1 cellular context compared by ENCODE assay signal in the genomic region with DNA sequence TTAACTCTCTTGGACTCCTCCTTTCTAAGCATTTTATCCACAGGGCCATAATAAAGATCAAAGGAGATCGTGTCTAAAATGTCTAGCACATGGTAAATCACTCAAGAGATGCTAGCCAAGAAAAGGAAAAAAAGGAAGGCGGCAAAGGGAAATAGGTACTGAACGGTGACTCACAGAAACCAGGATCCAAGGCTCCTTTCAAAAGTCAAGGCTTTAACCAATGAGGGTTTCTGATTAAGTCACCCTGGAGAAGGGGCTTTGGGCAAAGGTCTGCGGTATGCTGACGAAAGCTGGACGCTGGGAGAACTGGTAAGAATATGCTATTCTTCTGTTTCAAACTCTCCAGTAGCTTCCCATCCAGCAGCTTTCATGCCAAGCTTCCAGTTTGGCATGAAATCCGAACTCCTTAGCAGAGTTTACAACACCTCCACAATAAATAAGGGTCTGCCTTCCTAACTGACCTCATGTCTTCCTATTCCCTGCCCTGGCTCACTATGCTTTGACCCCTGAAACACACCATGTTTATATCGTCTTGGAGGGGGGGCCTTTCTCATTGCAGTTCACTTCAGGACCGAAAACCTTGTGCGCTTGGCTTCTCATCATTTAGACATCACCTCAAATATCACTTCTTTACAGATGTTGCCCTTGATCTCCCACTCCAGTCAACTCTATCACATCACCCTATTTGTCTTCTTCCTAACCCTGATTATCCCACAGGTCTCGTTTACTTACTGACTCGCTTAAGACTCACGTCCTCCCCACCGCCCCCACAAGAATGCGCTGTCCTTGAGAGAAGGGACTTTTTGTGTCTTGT.
TF ChIP-seq lines count a peak whose summit lies in the region.

No MANE protein-coding gene starts in this region.

TF ChIP-seq in HEK293, 187 proteins besides CTCF, POLR2A, EP300 and RAD21 (continued from another document):
- TF ChIP-seq, protein P1, sequence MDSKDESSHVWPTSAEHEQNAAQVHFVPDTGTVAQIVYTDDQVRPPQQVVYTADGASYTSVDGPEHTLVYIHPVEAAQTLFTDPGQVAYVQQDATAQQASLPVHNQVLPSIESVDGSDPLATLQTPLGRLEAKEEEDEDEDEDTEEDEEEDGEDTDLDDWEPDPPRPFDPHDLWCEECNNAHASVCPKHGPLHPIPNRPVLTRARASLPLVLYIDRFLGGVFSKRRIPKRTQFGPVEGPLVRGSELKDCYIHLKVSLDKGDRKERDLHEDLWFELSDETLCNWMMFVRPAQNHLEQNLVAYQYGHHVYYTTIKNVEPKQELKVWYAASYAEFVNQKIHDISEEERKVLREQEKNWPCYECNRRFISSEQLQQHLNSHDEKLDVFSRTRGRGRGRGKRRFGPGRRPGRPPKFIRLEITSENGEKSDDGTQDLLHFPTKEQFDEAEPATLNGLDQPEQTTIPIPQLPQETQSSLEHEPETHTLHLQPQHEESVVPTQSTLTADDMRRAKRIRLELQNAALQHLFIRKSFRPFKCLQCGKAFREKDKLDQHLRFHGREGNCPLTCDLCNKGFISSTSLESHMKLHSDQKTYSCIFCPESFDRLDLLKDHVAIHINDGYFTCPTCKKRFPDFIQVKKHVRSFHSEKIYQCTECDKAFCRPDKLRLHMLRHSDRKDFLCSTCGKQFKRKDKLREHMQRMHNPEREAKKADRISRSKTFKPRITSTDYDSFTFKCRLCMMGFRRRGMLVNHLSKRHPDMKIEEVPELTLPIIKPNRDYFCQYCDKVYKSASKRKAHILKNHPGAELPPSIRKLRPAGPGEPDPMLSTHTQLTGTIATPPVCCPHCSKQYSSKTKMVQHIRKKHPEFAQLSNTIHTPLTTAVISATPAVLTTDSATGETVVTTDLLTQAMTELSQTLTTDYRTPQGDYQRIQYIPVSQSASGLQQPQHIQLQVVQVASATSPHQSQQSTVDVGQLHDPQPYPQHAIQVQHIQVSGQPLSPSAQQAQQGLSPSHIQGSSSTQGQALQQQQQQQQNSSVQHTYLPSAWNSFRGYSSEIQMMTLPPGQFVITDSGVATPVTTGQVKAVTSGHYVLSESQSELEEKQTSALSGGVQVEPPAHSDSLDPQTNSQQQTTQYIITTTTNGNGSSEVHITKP (tag by site-specific recombination; IDR thresholded peaks at IDR 0.05), result peak; percentile 31
- TF ChIP-seq ZNF133 (tag by site-specific recombination; IDR thresholded peaks at IDR 0.05) (peak; percentile 75; the same call in 1 of the 2 replicates), ZNF37A (tag by site-specific recombination; IDR thresholded peaks at IDR 0.05) (no peak), ZNF473 (tag by site-specific recombination; IDR thresholded peaks at IDR 0.05) (no peak), ZNF654 (tag by site-specific recombination; IDR thresholded peaks at IDR 0.05; ENCODE audit: low read depth) (no peak), ZNF2 (tag by site-specific recombination; IDR thresholded peaks at IDR 0.05) (no peak), REPIN1 (tag by site-specific recombination; IDR thresholded peaks at IDR 0.05; ENCODE audit: low read depth) (no peak), ZNF791 (tag by site-specific recombination; IDR thresholded peaks at IDR 0.05) (no peak), ZNF157 (tag by site-specific recombination; IDR thresholded peaks at IDR 0.05) (no peak), SALL2 (tag by site-specific recombination; IDR thresholded peaks at IDR 0.05; ENCODE audit: borderline replicate concordance) (no peak), OSR2 (tag by site-specific recombination; IDR thresholded peaks at IDR 0.05) (peak; percentile 51; the same call in 1 of the 2 replicates), SP7 (tag by site-specific recombination; IDR thresholded peaks at IDR 0.05) (peak; percentile 39; the same call in 1 of the 2 replicates), ZNF623 (tag by site-specific recombination; IDR thresholded peaks at IDR 0.05) (no peak), BCL11A (tag by site-specific recombination; IDR thresholded peaks at IDR 0.05; ENCODE audit: low read depth) (no peak), ZFHX2 (tag by site-specific recombination; conservative IDR thresholded peaks at IDR 0.05) (peak; percentile 69), KLF8 (tag by site-specific recombination; IDR thresholded peaks at IDR 0.05) (no peak), EGR2 (tag by site-specific recombination; IDR thresholded peaks at IDR 0.05; ENCODE audit: low read depth) (peak; percentile 75), OVOL3 (tag by site-specific recombination; IDR thresholded peaks at IDR 0.05) (no peak)
- TF ChIP-seq, protein P2, sequence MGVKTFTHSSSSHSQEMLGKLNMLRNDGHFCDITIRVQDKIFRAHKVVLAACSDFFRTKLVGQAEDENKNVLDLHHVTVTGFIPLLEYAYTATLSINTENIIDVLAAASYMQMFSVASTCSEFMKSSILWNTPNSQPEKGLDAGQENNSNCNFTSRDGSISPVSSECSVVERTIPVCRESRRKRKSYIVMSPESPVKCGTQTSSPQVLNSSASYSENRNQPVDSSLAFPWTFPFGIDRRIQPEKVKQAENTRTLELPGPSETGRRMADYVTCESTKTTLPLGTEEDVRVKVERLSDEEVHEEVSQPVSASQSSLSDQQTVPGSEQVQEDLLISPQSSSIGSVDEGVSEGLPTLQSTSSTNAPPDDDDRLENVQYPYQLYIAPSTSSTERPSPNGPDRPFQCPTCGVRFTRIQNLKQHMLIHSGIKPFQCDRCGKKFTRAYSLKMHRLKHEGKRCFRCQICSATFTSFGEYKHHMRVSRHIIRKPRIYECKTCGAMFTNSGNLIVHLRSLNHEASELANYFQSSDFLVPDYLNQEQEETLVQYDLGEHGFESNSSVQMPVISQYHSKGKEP (tag by site-specific recombination; IDR thresholded peaks at IDR 0.05), result no peak
- TF ChIP-seq, protein P3, sequence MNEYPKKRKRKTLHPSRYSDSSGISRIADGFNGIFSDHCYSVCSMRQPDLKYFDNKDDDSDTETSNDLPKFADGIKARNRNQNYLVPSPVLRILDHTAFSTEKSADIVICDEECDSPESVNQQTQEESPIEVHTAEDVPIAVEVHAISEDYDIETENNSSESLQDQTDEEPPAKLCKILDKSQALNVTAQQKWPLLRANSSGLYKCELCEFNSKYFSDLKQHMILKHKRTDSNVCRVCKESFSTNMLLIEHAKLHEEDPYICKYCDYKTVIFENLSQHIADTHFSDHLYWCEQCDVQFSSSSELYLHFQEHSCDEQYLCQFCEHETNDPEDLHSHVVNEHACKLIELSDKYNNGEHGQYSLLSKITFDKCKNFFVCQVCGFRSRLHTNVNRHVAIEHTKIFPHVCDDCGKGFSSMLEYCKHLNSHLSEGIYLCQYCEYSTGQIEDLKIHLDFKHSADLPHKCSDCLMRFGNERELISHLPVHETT (tag by site-specific recombination; IDR thresholded peaks at IDR 0.05), result no peak
- TF ChIP-seq, protein P4, sequence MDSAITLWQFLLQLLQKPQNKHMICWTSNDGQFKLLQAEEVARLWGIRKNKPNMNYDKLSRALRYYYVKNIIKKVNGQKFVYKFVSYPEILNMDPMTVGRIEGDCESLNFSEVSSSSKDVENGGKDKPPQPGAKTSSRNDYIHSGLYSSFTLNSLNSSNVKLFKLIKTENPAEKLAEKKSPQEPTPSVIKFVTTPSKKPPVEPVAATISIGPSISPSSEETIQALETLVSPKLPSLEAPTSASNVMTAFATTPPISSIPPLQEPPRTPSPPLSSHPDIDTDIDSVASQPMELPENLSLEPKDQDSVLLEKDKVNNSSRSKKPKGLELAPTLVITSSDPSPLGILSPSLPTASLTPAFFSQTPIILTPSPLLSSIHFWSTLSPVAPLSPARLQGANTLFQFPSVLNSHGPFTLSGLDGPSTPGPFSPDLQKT (IDR thresholded peaks at IDR 0.05; ENCODE audit: borderline replicate concordance, low read depth, low read length), result no peak
- TF ChIP-seq, protein P5, sequence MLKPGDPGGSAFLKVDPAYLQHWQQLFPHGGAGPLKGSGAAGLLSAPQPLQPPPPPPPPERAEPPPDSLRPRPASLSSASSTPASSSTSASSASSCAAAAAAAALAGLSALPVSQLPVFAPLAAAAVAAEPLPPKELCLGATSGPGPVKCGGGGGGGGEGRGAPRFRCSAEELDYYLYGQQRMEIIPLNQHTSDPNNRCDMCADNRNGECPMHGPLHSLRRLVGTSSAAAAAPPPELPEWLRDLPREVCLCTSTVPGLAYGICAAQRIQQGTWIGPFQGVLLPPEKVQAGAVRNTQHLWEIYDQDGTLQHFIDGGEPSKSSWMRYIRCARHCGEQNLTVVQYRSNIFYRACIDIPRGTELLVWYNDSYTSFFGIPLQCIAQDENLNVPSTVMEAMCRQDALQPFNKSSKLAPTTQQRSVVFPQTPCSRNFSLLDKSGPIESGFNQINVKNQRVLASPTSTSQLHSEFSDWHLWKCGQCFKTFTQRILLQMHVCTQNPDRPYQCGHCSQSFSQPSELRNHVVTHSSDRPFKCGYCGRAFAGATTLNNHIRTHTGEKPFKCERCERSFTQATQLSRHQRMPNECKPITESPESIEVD (tag by site-specific recombination; IDR thresholded peaks at IDR 0.05), result peak; percentile 38; the same call in 1 of the 2 replicates
- TF ChIP-seq, protein P6, sequence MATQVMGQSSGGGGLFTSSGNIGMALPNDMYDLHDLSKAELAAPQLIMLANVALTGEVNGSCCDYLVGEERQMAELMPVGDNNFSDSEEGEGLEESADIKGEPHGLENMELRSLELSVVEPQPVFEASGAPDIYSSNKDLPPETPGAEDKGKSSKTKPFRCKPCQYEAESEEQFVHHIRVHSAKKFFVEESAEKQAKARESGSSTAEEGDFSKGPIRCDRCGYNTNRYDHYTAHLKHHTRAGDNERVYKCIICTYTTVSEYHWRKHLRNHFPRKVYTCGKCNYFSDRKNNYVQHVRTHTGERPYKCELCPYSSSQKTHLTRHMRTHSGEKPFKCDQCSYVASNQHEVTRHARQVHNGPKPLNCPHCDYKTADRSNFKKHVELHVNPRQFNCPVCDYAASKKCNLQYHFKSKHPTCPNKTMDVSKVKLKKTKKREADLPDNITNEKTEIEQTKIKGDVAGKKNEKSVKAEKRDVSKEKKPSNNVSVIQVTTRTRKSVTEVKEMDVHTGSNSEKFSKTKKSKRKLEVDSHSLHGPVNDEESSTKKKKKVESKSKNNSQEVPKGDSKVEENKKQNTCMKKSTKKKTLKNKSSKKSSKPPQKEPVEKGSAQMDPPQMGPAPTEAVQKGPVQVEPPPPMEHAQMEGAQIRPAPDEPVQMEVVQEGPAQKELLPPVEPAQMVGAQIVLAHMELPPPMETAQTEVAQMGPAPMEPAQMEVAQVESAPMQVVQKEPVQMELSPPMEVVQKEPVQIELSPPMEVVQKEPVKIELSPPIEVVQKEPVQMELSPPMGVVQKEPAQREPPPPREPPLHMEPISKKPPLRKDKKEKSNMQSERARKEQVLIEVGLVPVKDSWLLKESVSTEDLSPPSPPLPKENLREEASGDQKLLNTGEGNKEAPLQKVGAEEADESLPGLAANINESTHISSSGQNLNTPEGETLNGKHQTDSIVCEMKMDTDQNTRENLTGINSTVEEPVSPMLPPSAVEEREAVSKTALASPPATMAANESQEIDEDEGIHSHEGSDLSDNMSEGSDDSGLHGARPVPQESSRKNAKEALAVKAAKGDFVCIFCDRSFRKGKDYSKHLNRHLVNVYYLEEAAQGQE (tag by site-specific recombination; IDR thresholded peaks at IDR 0.05), result 0 out of 2 replicates have a peak, but pooled peaks have one; percentile 12
